ENCODE assay signal across 13 cellular contexts in genomic region chrX:129553619-129554288, GRCh38. TPM values are rescaled to one million over a fixed set of nuclear protein-coding genes. Genes with fewer than 3 reads are reported as not detected.
DNase-seq lines count a peak whose midpoint lies in the region; ATAC-seq and TF ChIP-seq lines count a peak whose summit lies in the region.
"Had no signal": no experiment of that assay in that cellular context is flagged by ENCODE, and none has a peak within 500 bp of the region (broad histone marks: within the 10 kb centered on the region; RNA-seq: fewer than 3 reads in every experiment).

No MANE protein-coding gene starts in this region.

- TF ChIP-seq CTCF in GM13977 (IDR thresholded peaks at IDR 0.05; ENCODE audit: extremely low read depth, insufficient read depth, missing control alignments) (no peak), OCI-LY1 (IDR thresholded peaks at IDR 0.05; ENCODE audit: low read length) (no peak)

- ATAC-seq in GM21381 (IDR thresholded peaks at IDR 0.05; ENCODE audit: unreplicated experiment), result peak; percentile 95
- peak; percentile 96 for ATAC-seq in HG03095 (IDR thresholded peaks at IDR 0.05; ENCODE audit: unreplicated experiment)
- ATAC-seq in activated CD8-positive, alpha-beta T cell treated with anti-CD3 and anti-CD28 coated beads, Interleukin-2, amount 10 ng/mL, durations not matched to agents 7 days and 5 days, result no peak
- ATAC-seq: heart right ventricle had no signal

- CTCF ChIA-PET in activated CD8-positive, alpha-beta T cell treated with anti-CD3 and anti-CD28 coated beads, Interleukin-2, amount 10 ng/mL, durations not matched to agents 7 days and 5 days (lab: Charles Lee), result no interaction called here

- no peaks in the 10 kb centered on the region for H3K36me3 Mint-ChIP-seq in activated CD8-positive, alpha-beta T cell treated with anti-CD3 and anti-CD28 coated beads, Interleukin-2, amount 10 ng/mL, durations not matched to agents 7 days and 5 days (ENCODE audit: low read depth)

- H3K79me2 ChIP-seq in OCI-LY1 (ENCODE audit: insufficient read depth, low read length), result no peaks in the 10 kb centered on the region

- no peak overlapping the region for H3K4me3 Mint-ChIP-seq in activated CD8-positive, alpha-beta T cell treated with anti-CD3 and anti-CD28 coated beads, Interleukin-2, amount 10 ng/mL, durations not matched to agents 7 days and 5 days
- H3K4me3 Mint-ChIP-seq: activated T-cell treated with anti-CD3 and anti-CD28 coated beads, Interleukin-2, amount 50 U/mL, for 24 hours had no signal

- H3K4me1 Mint-ChIP-seq in activated CD8-positive, alpha-beta T cell treated with anti-CD3 and anti-CD28 coated beads, Interleukin-2, amount 10 ng/mL, durations not matched to agents 7 days and 5 days (ENCODE audit: low read depth), result no peaks in the 10 kb centered on the region

- H3K4me3 ChIP-seq in OCI-LY1 (ENCODE audit: low read depth, low read length, poor library complexity, severe bottlenecking), result no peak overlapping the region
- H3K4me3 ChIP-seq: heart right ventricle had no signal

- H3F3A ChIP-seq in OCI-LY1 (ENCODE audit: insufficient read depth, low read length), result no peaks in the 10 kb centered on the region

- H3K4me2 ChIP-seq in OCI-LY1 (ENCODE audit: low read length), result no peak overlapping the region; the same call in 1 of the 2 replicates
- H3K4me2 ChIP-seq: SK-N-SH had no signal

- in situ Hi-C loops in GM13977 (cut with MboI; ENCODE audit: low pct_unique_long_range_greater_than_20kb, low sequenced_read_pairs, unreplicated experiment), result no loop called here

- H3K9ac ChIP-seq in OCI-LY1 (ENCODE audit: low read length), result no peak overlapping the region
- H3K9ac ChIP-seq: SK-N-SH had no signal

- no peaks in the 10 kb centered on the region for H3K9me2 ChIP-seq in OCI-LY1 (ENCODE audit: low read depth, low read length)
- H3K9me2 ChIP-seq: SK-N-SH had no signal

- POLR2A ChIA-PET in activated CD8-positive, alpha-beta T cell treated with anti-CD3 and anti-CD28 coated beads, Interleukin-2, amount 10 ng/mL, durations not matched to agents 7 days and 5 days (lab: Charles Lee), result no interaction called here

- no peak overlapping the region for H2AFZ ChIP-seq in OCI-LY1 (ENCODE audit: low read length)

- DNase-seq in GM13977 (ENCODE audit: low spot score) (peak; percentile 31), cerebellar nuclear complex (lab: John Stamatoyannopoulos, UW) (no peak), islet precursor cell (no peak)
- DNase-seq in activated CD8-positive, alpha-beta T cell treated with anti-CD3 and anti-CD28 coated beads, Interleukin-2, amount 10 ng/mL, durations not matched to agents 7 days and 5 days, result no peak
- no peak for DNase-seq in stimulated activated CD4-positive, alpha-beta T cell treated with anti-CD3 and anti-CD28 coated beads, Interleukin-4, amount 100 ng/mL, for 4 hours
- DNase-seq: activated T-cell treated with anti-CD3 and anti-CD28 coated beads, Interleukin-2, amount 50 U/mL, for 24 hours; heart right ventricle; NCI-H1092 treated with DMSO at 0.1 percent for 48 hours; SK-N-SH had no signal

- H3K27ac ChIP-seq in OCI-LY1 (ENCODE audit: low read depth, low read length, poor library complexity, severe bottlenecking), result peak overlapping the region; percentile 40
- H3K27ac ChIP-seq: C4-2B, heart right ventricle had no signal

- H3K4me1 ChIP-seq in OCI-LY1 (ENCODE audit: insufficient read depth, low read length, severe bottlenecking), result peaks cover 13% of the 10 kb centered on the region

- no peaks in the 10 kb centered on the region for H3K27me3 Mint-ChIP-seq in activated CD8-positive, alpha-beta T cell treated with anti-CD3 and anti-CD28 coated beads, Interleukin-2, amount 10 ng/mL, durations not matched to agents 7 days and 5 days (ENCODE audit: low read depth)

- H4K20me1 ChIP-seq in OCI-LY1 (ENCODE audit: insufficient read depth, low read length), result no peaks in the 10 kb centered on the region

- no peak overlapping the region for H3K27ac Mint-ChIP-seq in activated CD8-positive, alpha-beta T cell treated with anti-CD3 and anti-CD28 coated beads, Interleukin-2, amount 10 ng/mL, durations not matched to agents 7 days and 5 days
- H3K27ac Mint-ChIP-seq: activated T-cell treated with anti-CD3 and anti-CD28 coated beads, Interleukin-2, amount 50 U/mL, for 24 hours had no signal

- H3K36me3 ChIP-seq in OCI-LY1 (ENCODE audit: insufficient read depth, low read length), result 0 out of 2 replicates have a peak, but pooled peaks cover 4% of the 10 kb centered on the region

- no peaks in the 10 kb centered on the region for H3K9me3 ChIP-seq in OCI-LY1 (ENCODE audit: low read length)
- H3K9me3 ChIP-seq: heart right ventricle, SK-N-SH had no signal

- H3K9me3 Mint-ChIP-seq in activated CD8-positive, alpha-beta T cell treated with anti-CD3 and anti-CD28 coated beads, Interleukin-2, amount 10 ng/mL, durations not matched to agents 7 days and 5 days (ENCODE audit: insufficient read depth), result no peaks in the 10 kb centered on the region
- H3K9me3 Mint-ChIP-seq: activated T-cell treated with anti-CD3 and anti-CD28 coated beads, Interleukin-2, amount 50 U/mL, for 24 hours had no signal

- no peaks in the 10 kb centered on the region for H3K27me3 ChIP-seq in OCI-LY1 (ENCODE audit: insufficient read depth, low read length)

RNA-seq across cellular contexts. Expression of gene OCRL, which starts 13.7 kb away (rescaled TPM):
- 1 to 10 TPM in 1 of 2 experiments, under 1 TPM in 1; 0.90 to 1.0 TPM for total RNA-seq in activated CD8-positive, alpha-beta T cell treated with anti-CD3 and anti-CD28 coated beads, Interleukin-2, amount 10 ng/mL, durations not matched to agents 7 days and 5 days

RNA-seq across cellular contexts. Expression of gene SMARCA1, which starts 30.5 kb away (rescaled TPM):
- not detected for total RNA-seq in activated CD8-positive, alpha-beta T cell treated with anti-CD3 and anti-CD28 coated beads, Interleukin-2, amount 10 ng/mL, durations not matched to agents 7 days and 5 days
